ENCODE assay signal across 1 cellular context in genomic region chr3:65508743-65509422, GRCh38.
TF ChIP-seq lines count a peak whose summit lies in the region.

No MANE protein-coding gene starts in this region.

TF ChIP-seq in IMR-90, 13 proteins besides CTCF, POLR2A, EP300 and RAD21 (continued from another document):
- TF ChIP-seq ELK1 (IDR thresholded peaks at IDR 0.05; ENCODE audit: borderline replicate concordance, low read depth, low read length) (no peak), USF2 (IDR thresholded peaks at IDR 0.05; ENCODE audit: low read depth, low read length) (no peak), MXI1 (IDR thresholded peaks at IDR 0.05; ENCODE audit: borderline replicate concordance, low read depth, low read length) (no peak), MAZ (IDR thresholded peaks at IDR 0.05; ENCODE audit: borderline replicate concordance, low read depth, low read length) (no peak)
